Comparison of ENCODE assay signal across 8 cellular contexts in genomic region chr6:117602899-117603588, GRCh38. TPM values are rescaled to one million over a fixed set of nuclear protein-coding genes. Genes with fewer than 3 reads are reported as not detected.
DNase-seq lines count a peak whose midpoint lies in the region; ATAC-seq and TF ChIP-seq lines count a peak whose summit lies in the region.

No MANE protein-coding gene starts in this region.

- H3K36me3 Mint-ChIP-seq in progenitor cell of endocrine pancreas (ENCODE audit: insufficient read depth) = peaks cover 12% of the 10 kb centered on the region

- H3K36me3 ChIP-seq in Peyer's patch (peaks cover 0 to 6% (median 0%) of the 10 kb centered on the region in 3 donors), esophagus (ENCODE audit: control insufficient read depth in 2 of 2, insufficient read depth in 2 of 2, low read length in 1 of 2) (peaks cover 0 to 2% of the 10 kb centered on the region in 2 donors)

- H3K4me1 ChIP-seq in Peyer's patch (peaks cover 0 to 28% (median 7%) of the 10 kb centered on the region in 4 donors), esophagus (ENCODE audit: control insufficient read depth in 2 of 2, insufficient read depth in 2 of 2, low read length in 1 of 2) (no peaks in the 10 kb centered on the region)

- WGBS in esophagus, 2 donors = 52% methylated on average over 12 of the region's 12 CpGs

- peaks cover 21% of the 10 kb centered on the region for H3K4me1 Mint-ChIP-seq in progenitor cell of endocrine pancreas (ENCODE audit: low read depth)

- H3K9me3 ChIP-seq in Peyer's patch (no peaks in the 10 kb centered on the region), esophagus (ENCODE audit: control insufficient read depth in 2 of 2, insufficient read depth in 1 of 2, low read depth in 1 of 2, low read length in 1 of 2) (no peaks in the 10 kb centered on the region)

- H3K4me3 Mint-ChIP-seq in progenitor cell of endocrine pancreas (ENCODE audit: low read depth) = peak overlapping the region; percentile 99

- H3K27ac Mint-ChIP-seq in progenitor cell of endocrine pancreas = peak overlapping the region; percentile 99

- peak overlapping the region; percentile 83 to 92 (median 89) for H3K27ac ChIP-seq in Peyer's patch
- H3K27ac ChIP-seq in esophagus (ENCODE audit: low read depth in 2 of 2, low read length in 1 of 2) = peak overlapping the region; percentile 97 to 100

- no peak for TF ChIP-seq CTCF in Peyer's patch (IDR thresholded peaks at IDR 0.05)
- no peak for TF ChIP-seq CTCF in progenitor cell of endocrine pancreas (IDR thresholded peaks at IDR 0.05; ENCODE audit: unreplicated experiment)
- no peak for TF ChIP-seq CTCF in omental fat pad (IDR thresholded peaks at IDR 0.05)

- no peaks in the 10 kb centered on the region for H3K9me3 Mint-ChIP-seq in progenitor cell of endocrine pancreas (ENCODE audit: low read depth)

- H3K27me3 Mint-ChIP-seq in progenitor cell of endocrine pancreas = no peaks in the 10 kb centered on the region

- peak; percentile 1 for DNase-seq in ELR (ENCODE audit: low read depth)
- no peak for DNase-seq in Peyer's patch
- DNase-seq in progenitor cell of endocrine pancreas (ENCODE audit: low spot score, unreplicated experiment) = no peak
- DNase-seq in omental fat pad (ENCODE audit: low spot score) = no peak

- peak overlapping the region; percentile 82 to 95 (median 88) for H3K4me3 ChIP-seq in Peyer's patch
- peak overlapping the region; percentile 91 to 95 for H3K4me3 ChIP-seq in esophagus (ENCODE audit: low read depth in 1 of 2, low read length in 2 of 2)

- no peaks in the 10 kb centered on the region for H3K27me3 ChIP-seq in Peyer's patch
- H3K27me3 ChIP-seq in esophagus (ENCODE audit: control insufficient read depth in 1 of 2, insufficient read depth in 2 of 2, low read length in 2 of 2) = no peaks in the 10 kb centered on the region

- no peak for TF ChIP-seq POLR2A in Peyer's patch (IDR thresholded peaks at IDR 0.05)

- ATAC-seq in omental fat pad (ENCODE audit: low FRiP score) (no peak), HG03457 (IDR thresholded peaks at IDR 0.05; ENCODE audit: unreplicated experiment) (no peak), GM19452 (IDR thresholded peaks at IDR 0.05; ENCODE audit: unreplicated experiment) (no peak), HG02678 (IDR thresholded peaks at IDR 0.05; ENCODE audit: unreplicated experiment) (no peak)

RNA-seq across cellular contexts. Expression of gene GOPC, which starts 0.7 kb away (rescaled TPM):
- 10 to 100 TPM; 16.6 to 23.9 (median 18.4) TPM for total RNA-seq in Peyer's patch
- 10 to 100 TPM in 1 of 2 donors, 1 to 10 TPM in 1; 8.6 to 12.1 TPM for polyA plus RNA-seq in esophagus
- total RNA-seq in progenitor cell of endocrine pancreas = 45.3 and 48.8 TPM in 2 replicates
- total RNA-seq in omental fat pad = 10 to 100 TPM; 15.0 to 25.7 (median 17.0) TPM
